In genomic region chr6:166947251-166947650, GRCh38 we compare ENCODE assay signal across 19 cellular contexts.
"Had no signal": no experiment of that assay in that cellular context is flagged by ENCODE, and none has a peak within 500 bp of the region (broad histone marks: within the 10 kb centered on the region; RNA-seq: fewer than 3 reads in every experiment).

No MANE protein-coding gene starts in this region.

- H3K4me3 Mint-ChIP-seq: activated naive CD8-positive, alpha-beta T cell; activated T-cell treated with anti-CD3 and anti-CD28 coated beads, Interleukin-2, amount 50 U/mL, for 4 hours; T-cell had no signal

- H3K27ac Mint-ChIP-seq: activated naive CD8-positive, alpha-beta T cell had no signal

- H3K27me3 Mint-ChIP-seq: activated naive CD8-positive, alpha-beta T cell; T-cell had no signal

- H3K9me3 Mint-ChIP-seq: activated T-cell treated with anti-CD3 and anti-CD28 coated beads, Interleukin-2, amount 50 U/mL, for 4 hours; T-cell had no signal

- DNase-seq: activated CD4-positive, alpha-beta T cell treated with anti-CD3 and anti-CD28 coated beads for 48 hours; activated CD4-positive, alpha-beta T cell treated with anti-CD3 and anti-CD28 coated beads, Interleukin-2, amount 50 U/mL, for 48 hours; activated gamma-delta T cell treated with Interleukin-2 at 50 U/mL for 16 hours; activated T-cell treated with anti-CD3 and anti-CD28 coated beads, Interleukin-2, amount 50 U/mL, for 4 hours; anterior cingulate cortex; cerebellar nuclear complex; NCI-H1092; NCI-H1417; NCI-H1930; NCI-H2171 treated with DMSO at 0.1 percent for 48 hours; NCI-H345; NCI-H510A treated with DMSO at 0.1 percent for 48 hours; NCI-H69; NK-92 treated with Interleukin-12 subunit alpha and Interleukin-12 subunit beta, amount 100 ng/mL, for 24 hours; OCI-M1; RPMI8226; T-cell; WERI-Rb-1 had no signal
